Comparison of ENCODE assay signal across 7 cellular contexts in the genomic region with DNA sequence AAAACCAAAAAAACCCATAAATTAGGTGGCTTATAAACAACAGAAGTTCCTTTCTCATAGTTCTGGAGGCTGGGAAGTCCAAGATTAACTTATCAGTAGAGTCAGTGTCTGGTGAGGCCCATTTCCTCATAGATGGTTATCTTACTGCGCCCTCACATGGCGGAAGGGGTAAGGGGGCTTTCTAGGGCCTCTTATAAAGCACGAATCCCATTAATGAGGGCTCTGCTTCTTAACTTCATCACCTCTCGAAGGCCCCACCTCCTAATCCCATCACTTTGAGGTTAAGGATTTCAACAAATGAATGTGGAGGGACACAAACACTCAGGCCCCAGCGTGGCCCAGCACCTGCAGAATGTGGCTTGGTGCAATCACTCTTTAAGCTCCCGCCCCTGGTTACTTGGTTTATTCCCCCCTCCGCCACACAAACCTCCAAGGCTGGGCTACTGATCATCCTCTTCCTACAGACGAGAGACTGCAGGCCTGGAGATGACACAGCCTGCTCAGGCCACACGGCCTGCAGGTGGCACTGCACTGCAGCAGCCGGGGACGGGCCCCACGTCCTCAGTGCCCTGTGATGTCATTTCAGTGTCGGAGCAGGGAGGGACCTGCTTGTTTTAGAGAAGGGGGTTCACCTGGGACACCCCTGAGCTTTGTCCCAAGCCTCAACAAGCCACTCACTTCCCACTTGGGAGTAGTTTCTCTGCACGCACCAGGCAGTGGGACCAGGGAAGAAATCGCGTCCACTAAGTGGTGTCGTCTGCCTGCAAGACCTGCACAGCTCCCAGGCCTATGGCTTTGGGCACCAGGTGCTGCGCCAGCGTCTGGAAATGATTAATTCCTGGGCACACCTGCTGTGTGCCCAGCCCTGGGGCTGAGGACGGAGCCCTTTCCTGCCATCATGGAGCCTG.
DNase-seq lines count a peak whose midpoint lies in the region; TF ChIP-seq lines count a peak whose summit lies in the region.
"Not testable (repeated sequence)": the region's sequence is repeated elsewhere in the genome, so short reads cannot be mapped to it uniquely, and the experiment has no call there.

No MANE protein-coding gene starts in this region.

- 44% methylated on average over 18 of the region's 20 CpGs for WGBS in smooth muscle cell (ENCODE audit: low lambda C conversion rate)

- H3K9ac ChIP-seq in smooth muscle cell (ENCODE audit: low read depth): not testable (repeated sequence)

- POLR2A ChIA-PET in activated CD4-positive, alpha-beta memory T cell treated with anti-CD3 and anti-CD28 coated beads, Interleukin-2, amount 10 ng/mL, durations not matched to agents 7 days and 5 days (lab: Charles Lee): not testable (repeated sequence)

- H3K4me1 Mint-ChIP-seq in activated CD4-positive, alpha-beta memory T cell treated with anti-CD3 and anti-CD28 coated beads, Interleukin-2, amount 10 ng/mL, durations not matched to agents 7 days and 5 days: peaks cover 20% of the 10 kb centered on the region
- peaks cover 11% of the 10 kb centered on the region for H3K4me1 Mint-ChIP-seq in chondrocyte (ENCODE audit: low read depth)

- H3K27me3 Mint-ChIP-seq in activated CD4-positive, alpha-beta memory T cell treated with anti-CD3 and anti-CD28 coated beads, Interleukin-2, amount 10 ng/mL, durations not matched to agents 7 days and 5 days; chondrocyte (ENCODE audit: low read depth): not testable (repeated sequence)

- not testable (repeated sequence) for H3K4me1 ChIP-seq in smooth muscle cell (ENCODE audit: low read depth)

- H3K36me3 ChIP-seq in kidney epithelial cell (ENCODE audit: control insufficient read depth, insufficient read depth, low read length); smooth muscle cell (ENCODE audit: low read depth): not testable (repeated sequence)

- not testable (repeated sequence) for H3K27ac ChIP-seq in smooth muscle cell (ENCODE audit: low read depth)

- CTCF ChIA-PET in activated CD4-positive, alpha-beta memory T cell treated with anti-CD3 and anti-CD28 coated beads, Interleukin-2, amount 10 ng/mL, durations not matched to agents 7 days and 5 days (lab: Charles Lee): not testable (repeated sequence)

- H3K27ac Mint-ChIP-seq in activated CD4-positive, alpha-beta memory T cell treated with anti-CD3 and anti-CD28 coated beads, Interleukin-2, amount 10 ng/mL, durations not matched to agents 7 days and 5 days; chondrocyte (ENCODE audit: unreplicated experiment): not testable (repeated sequence)

- DNase-seq in OCI-M1 (lab: John Stamatoyannopoulos, UW): peak; percentile 95
- DNase-seq in activated CD4-positive, alpha-beta memory T cell treated with anti-CD3 and anti-CD28 coated beads, Interleukin-2, amount 10 ng/mL, durations not matched to agents 7 days and 5 days: peak; percentile 65
- DNase-seq in chondrocyte (ENCODE audit: low spot score); kidney epithelial cell (ENCODE audit: low read depth); smooth muscle cell (lab: John Stamatoyannopoulos, UW; ENCODE audit: unreplicated experiment): not testable (repeated sequence)

- TF ChIP-seq CTCF in GM12874 (IDR thresholded peaks at IDR 0.05; ENCODE audit: insufficient read depth, low read depth, low read length): peak; percentile 55
- peak; percentile 41 for TF ChIP-seq CTCF in LNCAP (IDR thresholded peaks at IDR 0.05)
- TF ChIP-seq CTCF in chondrocyte (IDR thresholded peaks at IDR 0.05): peak; percentile 78
- TF ChIP-seq CTCF in kidney epithelial cell (IDR thresholded peaks at IDR 0.05; ENCODE audit: insufficient read depth, low read length, poor library complexity, severe bottlenecking): peak; percentile 42
- TF ChIP-seq CTCF in smooth muscle cell (IDR thresholded peaks at IDR 0.05; ENCODE audit: borderline replicate concordance, insufficient read depth, poor library complexity, severe bottlenecking): peak; percentile 47

- not testable (repeated sequence) for H3K27me3 ChIP-seq in kidney epithelial cell (ENCODE audit: control insufficient read depth, insufficient read depth, low read length); smooth muscle cell (ENCODE audit: low read depth)

- not testable (repeated sequence) for H3F3A ChIP-seq in smooth muscle cell (ENCODE audit: low read depth)

- H2AFZ ChIP-seq in smooth muscle cell (ENCODE audit: low read depth): not testable (repeated sequence)

- H3K4me2 ChIP-seq in smooth muscle cell: not testable (repeated sequence)

- H3K79me2 ChIP-seq in smooth muscle cell (ENCODE audit: low read depth): not testable (repeated sequence)

- not testable (repeated sequence) for H3K9me3 ChIP-seq in smooth muscle cell (replicated peaks; ENCODE audit: low read depth)

- H3K4me3 Mint-ChIP-seq in activated CD4-positive, alpha-beta memory T cell treated with anti-CD3 and anti-CD28 coated beads, Interleukin-2, amount 10 ng/mL, durations not matched to agents 7 days and 5 days; chondrocyte (ENCODE audit: unreplicated experiment): not testable (repeated sequence)

- not testable (repeated sequence) for H3K4me3 ChIP-seq in kidney epithelial cell (ENCODE audit: low read depth, low read length); smooth muscle cell

- not testable (repeated sequence) for H3K36me3 Mint-ChIP-seq in activated CD4-positive, alpha-beta memory T cell treated with anti-CD3 and anti-CD28 coated beads, Interleukin-2, amount 10 ng/mL, durations not matched to agents 7 days and 5 days (ENCODE audit: low read depth); chondrocyte (ENCODE audit: low read depth)

- H3K9me3 Mint-ChIP-seq in activated CD4-positive, alpha-beta memory T cell treated with anti-CD3 and anti-CD28 coated beads, Interleukin-2, amount 10 ng/mL, durations not matched to agents 7 days and 5 days; chondrocyte (ENCODE audit: low read depth): not testable (repeated sequence)

- H4K20me1 ChIP-seq in smooth muscle cell (ENCODE audit: low read depth): not testable (repeated sequence)
